21 cellular contexts compared by ENCODE assay signal in the genomic region with DNA sequence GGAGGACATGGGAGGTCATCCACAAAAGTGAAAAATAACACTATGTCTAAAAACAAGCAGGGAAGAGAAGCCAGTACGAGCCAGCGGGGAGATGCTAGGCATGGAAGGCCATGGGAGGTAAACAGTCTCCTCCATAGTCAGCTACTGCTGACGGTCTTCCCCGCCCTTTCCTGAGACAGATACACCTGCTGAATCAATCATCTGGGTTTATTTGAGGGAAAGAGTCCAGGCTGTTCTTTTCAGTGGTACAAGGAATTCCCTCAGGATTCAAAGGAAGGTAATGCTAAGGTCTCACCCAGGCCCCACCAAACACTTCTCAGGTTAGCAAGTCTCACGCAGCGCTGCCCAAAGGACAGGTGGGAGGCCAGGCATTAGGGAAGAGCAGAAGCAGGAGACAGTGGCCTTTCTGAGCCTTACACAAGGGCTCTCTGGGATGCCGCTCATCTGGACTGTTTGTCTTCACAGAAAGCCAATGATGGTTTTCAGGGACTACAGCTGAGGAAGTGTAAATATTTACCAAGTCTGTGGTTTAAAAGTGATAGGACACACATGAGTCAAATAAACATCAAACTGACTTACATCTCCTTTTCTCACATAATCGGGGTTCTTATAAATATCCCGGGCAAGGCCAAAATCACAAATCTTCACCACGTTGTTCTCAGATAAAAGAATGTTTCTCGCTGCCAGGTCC.
DNase-seq lines count a peak whose midpoint lies in the region; ATAC-seq lines count a peak whose summit lies in the region.
"Had no signal": no experiment of that assay in that cellular context is flagged by ENCODE, and none has a peak within 500 bp of the region (broad histone marks: within the 10 kb centered on the region; RNA-seq: fewer than 3 reads in every experiment).

No MANE protein-coding gene starts in this region.

- H3K27me3 ChIP-seq in Karpas-422 (ENCODE audit: low read length) (no peaks in the 10 kb centered on the region), trophoblast cell (ENCODE audit: insufficient read depth, low read length) (no peaks in the 10 kb centered on the region)
- H3K27me3 ChIP-seq: left lung, thyroid gland had no signal

- H3K36me3 ChIP-seq in Karpas-422 (ENCODE audit: insufficient read depth, low read length) (no peaks in the 10 kb centered on the region), trophoblast cell (ENCODE audit: control insufficient read depth in 1 of 2, insufficient read depth in 2 of 2, low read length in 2 of 2) (no peaks in the 10 kb centered on the region)
- H3K36me3 ChIP-seq: left lung, thyroid gland had no signal

- H2BK120ac ChIP-seq in trophoblast cell (ENCODE audit: insufficient read depth, low read length, poor library complexity), result no peak overlapping the region

- peaks cover 9% of the 10 kb centered on the region for H3K27me3 Mint-ChIP-seq in activated naive CD4-positive, alpha-beta T cell treated with anti-CD3 and anti-CD28 coated beads, Interleukin-2, amount 10 ng/mL, durations not matched to agents 7 days and 5 days

- H4K20me1 ChIP-seq in Karpas-422 (ENCODE audit: insufficient read depth, low read depth, low read length), result no peaks in the 10 kb centered on the region

- ATAC-seq in HG03025 (IDR thresholded peaks at IDR 0.05; ENCODE audit: low FRiP score, unreplicated experiment), result no peak
- ATAC-seq: left lung, SK-N-SH treated with all-trans-retinoic acid at 6 μM for 48 hours had no signal

- CTCF ChIA-PET in activated naive CD4-positive, alpha-beta T cell treated with anti-CD3 and anti-CD28 coated beads, Interleukin-2, amount 10 ng/mL, durations not matched to agents 7 days and 5 days (lab: Charles Lee), result no interaction called here

- H3K4me1 ChIP-seq in Karpas-422 (ENCODE audit: low read length) (no peaks in the 10 kb centered on the region), trophoblast cell (ENCODE audit: control insufficient read depth in 1 of 2, insufficient read depth in 2 of 2, low read length in 2 of 2) (peaks cover 9 to 14% of the 10 kb centered on the region in 2 experiments)

- H3K23ac ChIP-seq in trophoblast cell (ENCODE audit: low read length), result no peak overlapping the region

- H3K4me3 Mint-ChIP-seq in activated naive CD4-positive, alpha-beta T cell treated with anti-CD3 and anti-CD28 coated beads, Interleukin-2, amount 10 ng/mL, durations not matched to agents 7 days and 5 days, result no peak overlapping the region
- H3K4me3 Mint-ChIP-seq: activated naive CD4-positive, alpha-beta T cell treated with anti-CD3 and anti-CD28 coated beads for 36 hours; T-helper 2 cell treated with Interferon-gamma antibody and Interleukin-4, amounts not matched to agents 5 μg/mL and 100 μg/mL, for 36 hours had no signal

- no peak overlapping the region for H4K91ac ChIP-seq in trophoblast cell (ENCODE audit: low read depth, low read length)

- no peaks in the 10 kb centered on the region for H3K9me2 ChIP-seq in Karpas-422 (replicated peaks; ENCODE audit: insufficient read depth, low read length)

- H2AK5ac ChIP-seq in trophoblast cell (ENCODE audit: low read length), result no peak overlapping the region

- no peak overlapping the region for H2BK5ac ChIP-seq in trophoblast cell (ENCODE audit: low read depth, low read length, poor library complexity)

- H3K27ac ChIP-seq in Karpas-422 (ENCODE audit: low read length) (no peak overlapping the region), trophoblast cell (ENCODE audit: low read depth, low read length) (no peak overlapping the region)
- H3K27ac ChIP-seq: left lung, psoas muscle, thyroid gland had no signal

- H3K9me3 Mint-ChIP-seq in activated naive CD4-positive, alpha-beta T cell treated with anti-CD3 and anti-CD28 coated beads, Interleukin-2, amount 10 ng/mL, durations not matched to agents 7 days and 5 days, result no peaks in the 10 kb centered on the region
- H3K9me3 Mint-ChIP-seq: activated naive CD4-positive, alpha-beta T cell treated with anti-CD3 and anti-CD28 coated beads for 36 hours; T-helper 2 cell treated with Interferon-gamma antibody and Interleukin-4, amounts not matched to agents 5 μg/mL and 100 μg/mL, for 36 hours had no signal

- H3K27ac Mint-ChIP-seq in activated naive CD4-positive, alpha-beta T cell treated with anti-CD3 and anti-CD28 coated beads, Interleukin-2, amount 10 ng/mL, durations not matched to agents 7 days and 5 days, result no peak overlapping the region
- H3K27ac Mint-ChIP-seq: activated naive CD4-positive, alpha-beta T cell treated with anti-CD3 and anti-CD28 coated beads for 36 hours; T-helper 2 cell treated with Interferon-gamma antibody and Interleukin-4, amounts not matched to agents 5 μg/mL and 100 μg/mL, for 36 hours had no signal

- H2AFZ ChIP-seq in Karpas-422 (ENCODE audit: low read length) (no peak overlapping the region), trophoblast cell (ENCODE audit: insufficient read depth, low read length, poor library complexity) (no peak overlapping the region)

- no peak overlapping the region for H4K8ac ChIP-seq in trophoblast cell (ENCODE audit: low read depth, low read length)

- H3K9ac ChIP-seq in Karpas-422 (ENCODE audit: low read length) (no peak overlapping the region), trophoblast cell (ENCODE audit: low read length) (no peak overlapping the region)

- H3K4ac ChIP-seq in trophoblast cell (ENCODE audit: low read depth, low read length), result no peak overlapping the region

- H3K14ac ChIP-seq in trophoblast cell (ENCODE audit: low read length), result no peak overlapping the region

- H3K4me1 Mint-ChIP-seq in activated naive CD4-positive, alpha-beta T cell treated with anti-CD3 and anti-CD28 coated beads, Interleukin-2, amount 10 ng/mL, durations not matched to agents 7 days and 5 days, result peaks cover 3% of the 10 kb centered on the region

- H3K4me3 ChIP-seq in Karpas-422 (ENCODE audit: low read length) (no peak overlapping the region), trophoblast cell (ENCODE audit: low read depth, low read length) (no peak overlapping the region)
- H3K4me3 ChIP-seq: left lung, psoas muscle, thyroid gland had no signal

- no peaks in the 10 kb centered on the region for H3K9me3 ChIP-seq in Karpas-422 (ENCODE audit: low read length)
- H3K9me3 ChIP-seq in trophoblast cell (ENCODE audit: insufficient read depth, low read depth, low read length), result no peaks in the 10 kb centered on the region
- H3K9me3 ChIP-seq: left lung, psoas muscle, thyroid gland had no signal

- no peaks in the 10 kb centered on the region for H3K79me1 ChIP-seq in trophoblast cell (ENCODE audit: low read length)

- H3K79me2 ChIP-seq in Karpas-422 (ENCODE audit: low read length) (no peaks in the 10 kb centered on the region), trophoblast cell (ENCODE audit: control insufficient read depth, insufficient read depth, low read length, poor library complexity) (no peaks in the 10 kb centered on the region)

- no CpG with 5 or more reads among the region's 11 CpGs for WGBS in trophoblast cell (ENCODE audit: extremely low coverage, insufficient coverage, insufficient read length)

- no peak overlapping the region for H2BK12ac ChIP-seq in trophoblast cell (ENCODE audit: low read length)

- DNase-seq in COR-L47 (lab: John Stamatoyannopoulos, UW), result peak; percentile 18
- DNase-seq in Karpas-422, result peak; percentile 21
- peak; percentile 9 for DNase-seq in NCI-H69 (lab: John Stamatoyannopoulos, UW)
- peak; percentile 25 for DNase-seq in islet precursor cell
- no peak for DNase-seq in activated CD8-positive, alpha-beta memory T cell treated with anti-CD3 and anti-CD28 coated beads for 24 hours
- DNase-seq in activated naive CD4-positive, alpha-beta T cell treated with anti-CD3 and anti-CD28 coated beads, Interleukin-2, amount 10 ng/mL, durations not matched to agents 7 days and 5 days, result no peak
- DNase-seq in trophoblast cell, result no peak
- DNase-seq: activated CD4-positive, alpha-beta T cell treated with anti-CD3 and anti-CD28 coated beads, Interleukin-2, amount 50 U/mL, for 48 hours; activated naive CD4-positive, alpha-beta T cell treated with anti-CD3 and anti-CD28 coated beads for 36 hours; cerebellar nuclear complex; glutamatergic neuron; Kasumi-1; left lung; NCI-H1105; NCI-H446; psoas muscle; stimulated activated naive CD4-positive, alpha-beta T cell treated with Interleukin-2 at 50 U/mL for 16 hours; thyroid gland had no signal

- no peak overlapping the region for H4K12ac ChIP-seq in trophoblast cell (ENCODE audit: low read depth, low read length)

- H3K4me2 ChIP-seq in Karpas-422 (ENCODE audit: low read depth, low read length, poor library complexity, severe bottlenecking) (no peak overlapping the region), trophoblast cell (ENCODE audit: low read length) (no peak overlapping the region)

- no peaks in the 10 kb centered on the region for H3K36me3 Mint-ChIP-seq in activated naive CD4-positive, alpha-beta T cell treated with anti-CD3 and anti-CD28 coated beads, Interleukin-2, amount 10 ng/mL, durations not matched to agents 7 days and 5 days

- H3K18ac ChIP-seq in trophoblast cell (ENCODE audit: low read length), result no peak overlapping the region

Comparison
In these comparisons a context has a peak if more than half of its experiments do, and no peak if none do; other contexts are left out.
1. DNase-seq: peak in COR-L47 (single experiment), Karpas-422 (single experiment), NCI-H69 (single experiment) and islet precursor cell (single experiment); none in activated CD8-positive, alpha-beta memory T cell treated with anti-CD3 and anti-CD28 coated beads for 24 hours (single experiment), activated naive CD4-positive, alpha-beta T cell treated with anti-CD3 and anti-CD28 coated beads, Interleukin-2, amount 10 ng/mL, durations not matched to agents 7 days and 5 days (single experiment) and trophoblast cell (0 of 2).